8 cellular contexts compared by ENCODE assay signal in genomic region chr11:269146-269890, GRCh38. TPM values are rescaled to one million over a fixed set of nuclear protein-coding genes. Genes with fewer than 3 reads are reported as not detected.
DNase-seq lines count a peak whose midpoint lies in the region; ATAC-seq and TF ChIP-seq lines count a peak whose summit lies in the region.

No MANE protein-coding gene starts in this region.

- H2AFZ ChIP-seq in osteoblast (ENCODE audit: low read length): peak overlapping the region; percentile 0

- peak; percentile 74 for ATAC-seq in HG03064 (IDR thresholded peaks at IDR 0.05; ENCODE audit: low read depth, unreplicated experiment)

- H3K27me3 ChIP-seq in SJCRH30: no peaks in the 10 kb centered on the region
- peaks cover 10% of the 10 kb centered on the region for H3K27me3 ChIP-seq in osteoblast (ENCODE audit: insufficient read depth, low read length)
- no peaks in the 10 kb centered on the region for H3K27me3 ChIP-seq in WERI-Rb-1 (ENCODE audit: insufficient read depth, low read depth, severe bottlenecking)

- peaks cover 3% of the 10 kb centered on the region for H3K9me3 ChIP-seq in SJCRH30 (replicated peaks)
- H3K9me3 ChIP-seq in osteoblast (ENCODE audit: low read depth, low read length): no peaks in the 10 kb centered on the region
- H3K9me3 ChIP-seq in WERI-Rb-1 (ENCODE audit: severe bottlenecking): peaks cover 4% of the 10 kb centered on the region

- peak overlapping the region; percentile 25 for H3K4me2 ChIP-seq in osteoblast (ENCODE audit: insufficient read depth, low read length)

- peak overlapping the region; percentile 46 for H3K4me3 ChIP-seq in SJCRH30
- H3K4me3 ChIP-seq in coronary artery: peak overlapping the region; percentile 16
- peak overlapping the region; percentile 4 for H3K4me3 ChIP-seq in osteoblast (ENCODE audit: insufficient read depth, low read length)
- H3K4me3 ChIP-seq in WERI-Rb-1 (ENCODE audit: low read depth, low read length): no peak overlapping the region

- H3K4me1 ChIP-seq in SJCRH30 (peaks cover 12% of the 10 kb centered on the region), osteoblast (ENCODE audit: insufficient read depth, low read length) (no peaks in the 10 kb centered on the region)

- H3K27ac ChIP-seq in SJCRH30 (no peak overlapping the region), coronary artery (peak overlapping the region in 1 of 2 donors; percentile 83), osteoblast (ENCODE audit: low read depth, low read length) (no peak overlapping the region), WERI-Rb-1 (no peak overlapping the region)

- intact Hi-C loops in posterior vena cava (cut with DNase I): loop anchor here in 1 of 2 donors (10.0 kb wide), 1 partner anchor 115 kb away; no protein-coding TSS in a partner anchor

- TF ChIP-seq CTCF in coronary artery (IDR thresholded peaks at IDR 0.05): no peak
- TF ChIP-seq CTCF in osteoblast (IDR thresholded peaks at IDR 0.05; ENCODE audit: extremely low read depth, low read depth, low read length): no peak
- no peak for TF ChIP-seq CTCF in WERI-Rb-1 (IDR thresholded peaks at IDR 0.05; ENCODE audit: low read depth, low read length)

- no peaks in the 10 kb centered on the region for H3K79me2 ChIP-seq in osteoblast (ENCODE audit: insufficient read depth, low read length)

- H3K36me3 ChIP-seq in SJCRH30 (no peaks in the 10 kb centered on the region), osteoblast (ENCODE audit: insufficient read depth, low read length) (no peaks in the 10 kb centered on the region), WERI-Rb-1 (no peaks in the 10 kb centered on the region)

- H4K20me1 ChIP-seq in osteoblast (ENCODE audit: insufficient read depth, low read length): no peaks in the 10 kb centered on the region

- DNase-seq in activated T-cell treated with anti-CD3 and anti-CD28 coated beads for 48 hours (ENCODE audit: low read depth) (peak; percentile 37), activated T-cell treated with anti-CD3 and anti-CD28 coated beads for 4 hours (no peak), SJCRH30 (peak in 1 of 2 experiments; percentile 58), coronary artery (ENCODE audit: low spot score) (no peak), osteoblast (ENCODE audit: insufficient read length, low spot score, missing footprints) (peak; percentile 27), WERI-Rb-1 (no peak), posterior vena cava (ENCODE audit: low spot score) (no peak)

RNA-seq across cellular contexts. Expression of gene NLRP6, which starts 8.9 kb away (rescaled TPM):
- not detected in 2 replicates for total RNA-seq in SJCRH30 (2014; rRNA removed; shearing (Covaris generic))
- total RNA-seq in osteoblast: not detected in 2 replicates
- total RNA-seq in posterior vena cava: under 1 TPM; 0.38 to 0.42 TPM

RNA-seq across cellular contexts. Expression of gene PGGHG, which starts 19.6 kb away (rescaled TPM):
- 4.7 and 8.5 TPM in 2 replicates for total RNA-seq in SJCRH30 (2014; rRNA removed; shearing (Covaris generic))
- total RNA-seq in osteoblast (7.7 and 8.7 TPM in 2 replicates), posterior vena cava (10 to 100 TPM; 18.8 to 20.7 TPM)

RNA-seq across cellular contexts. Expression of gene IFITM5, which starts 30.0 kb away (rescaled TPM):
- not detected in 2 replicates for total RNA-seq in SJCRH30 (2014; rRNA removed; shearing (Covaris generic))
- total RNA-seq in osteoblast: not detected in 2 replicates
- not detected for total RNA-seq in posterior vena cava

RNA-seq across cellular contexts. Expression of gene PSMD13, which starts 32.5 kb away (rescaled TPM):
- total RNA-seq in SJCRH30 (2014; rRNA removed; shearing (Covaris generic)): 127 and 131 TPM in 2 replicates
- total RNA-seq in osteoblast (110 and 117 TPM in 2 replicates), posterior vena cava (10 to 100 TPM; 83.2 to 89.6 TPM)

RNA-seq across cellular contexts. Expression of gene SIRT3, which starts 33.2 kb away (rescaled TPM):
- 11.0 and 17.2 TPM in 2 replicates for total RNA-seq in SJCRH30 (2014; rRNA removed; shearing (Covaris generic))
- total RNA-seq in osteoblast: 10.9 and 11.2 TPM in 2 replicates
- total RNA-seq in posterior vena cava: 10 to 100 TPM in 1 of 2 donors, 1 to 10 TPM in 1; 9.1 to 13.3 TPM

Comparison
In these comparisons a context has a peak if more than half of its experiments do, and no peak if none do; other contexts are left out.
1. DNase-seq: peak in activated T-cell treated with anti-CD3 and anti-CD28 coated beads for 48 hours (single experiment) and osteoblast (single experiment); none in activated T-cell treated with anti-CD3 and anti-CD28 coated beads for 4 hours (single experiment), coronary artery (single experiment), WERI-Rb-1 (single experiment) and posterior vena cava (single experiment).